Comparison of ENCODE assay signal across 8 cellular contexts in the genomic region with DNA sequence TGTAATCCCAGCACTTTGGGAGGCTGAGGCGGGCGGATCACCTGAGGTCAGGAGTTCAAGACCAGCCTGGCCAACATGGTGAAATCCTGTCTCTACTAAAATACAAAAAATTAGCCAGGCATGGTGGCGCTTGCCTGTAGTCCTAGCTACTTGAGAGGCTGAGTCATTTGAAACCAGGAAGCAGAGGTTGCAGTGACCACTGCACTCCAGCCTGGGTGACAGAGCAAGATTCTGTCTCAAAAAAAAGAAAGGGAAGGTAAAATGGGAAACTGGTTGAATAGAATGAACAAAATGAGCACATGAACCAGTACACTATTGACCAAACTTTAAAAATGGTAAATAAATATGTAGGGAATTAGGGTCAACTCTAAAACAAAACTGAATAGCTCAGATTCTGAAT.
A peak's percentile ranks its signal among the peaks of the same experiment; 100 is the strongest.
DNase-seq lines count a peak whose midpoint lies in the region; ATAC-seq, FAIRE-seq and TF ChIP-seq lines count a peak whose summit lies in the region.
"Not testable (repeated sequence)": the region's sequence is repeated elsewhere in the genome, so short reads cannot be mapped to it uniquely, and the experiment has no call there.

No MANE protein-coding gene starts in this region.

- not testable (repeated sequence) for H3K9ac ChIP-seq in GM12878 (ENCODE audit: control insufficient read depth, insufficient read depth, low read length)

- not testable (repeated sequence) for H3K27me3 ChIP-seq in GM12878 (replicated peaks in 1 of 2; ENCODE audit: control insufficient read depth in 2 of 2, insufficient read depth in 2 of 2, low read length in 1 of 2); left lung; gastrocnemius medialis

- SMC1A ChIA-PET in GM12878 (lab: Charles Lee; ENCODE audit: uncharacterized antibody, unreplicated experiment), result interaction anchor here (0.7 to 1.0 kb wide), 2 partner anchors 11 to 148 kb away, joined by 3 read pairs; no protein-coding TSS in a partner anchor

- DNase-seq in Caki2 (ENCODE audit: low read depth) (peak; percentile 16), MV-4-11 (lab: John Stamatoyannopoulos, UW) (peak; percentile 82), SIG-M5 treated with dmso at 0.1 percent for 504 hours (lab: John Stamatoyannopoulos, UW; ENCODE audit: unreplicated experiment) (peak; percentile 12), left lung (peak in 1 of 2 donors; percentile 31)
- DNase-seq in GM12878 (ENCODE audit: low read depth, low spot score); gastrocnemius medialis: not testable (repeated sequence)

- not testable (repeated sequence) for H3K4me2 ChIP-seq in GM12878 (ENCODE audit: control insufficient read depth, insufficient read depth)

- not testable (repeated sequence) for H3K4me1 ChIP-seq in GM12878 (ENCODE audit: control insufficient read depth, insufficient read depth, low read length)
- H3K4me1 ChIP-seq in left lung (peaks cover 0 to 18% of the 10 kb centered on the region in 2 donors), gastrocnemius medialis (peaks cover 49 to 60% of the 10 kb centered on the region in 2 donors)

- H4K20me1 ChIP-seq in GM12878 (ENCODE audit: control insufficient read depth, insufficient read depth), result not testable (repeated sequence)

- RAD21 ChIA-PET in GM12878 (lab: Charles Lee; ENCODE audit: unreplicated experiment), result interaction anchor here (0.6 to 0.8 kb wide), 2 partner anchors 64 to 132 kb away, joined by 3 read pairs; no protein-coding TSS in a partner anchor

- not testable (repeated sequence) for H3K9me3 ChIP-seq in GM12878 (replicated peaks; ENCODE audit: control insufficient read depth, insufficient read depth, low read length); left lung; gastrocnemius medialis

- not testable (repeated sequence) for H3K36me3 ChIP-seq in GM12878 (ENCODE audit: control insufficient read depth in 2 of 2, insufficient read depth in 2 of 2, low read length in 1 of 2); left lung; gastrocnemius medialis

- TF ChIP-seq CTCF in GM12878 (IDR thresholded peaks at IDR 0.05 in 2 of 3, conservative IDR thresholded peaks at IDR 0.05 in 1 of 3; ENCODE audit: control insufficient read depth in 2 of 3, extremely low read depth in 1 of 3, insufficient read depth in 1 of 3, low read depth in 3 of 3, low read length in 3 of 3); left lung (IDR thresholded peaks at IDR 0.05); gastrocnemius medialis (IDR thresholded peaks at IDR 0.05 in 4 of 5, conservative IDR thresholded peaks at IDR 0.05 in 1 of 5): not testable (repeated sequence)

- not testable (repeated sequence) for H3K4me3 ChIP-seq in GM12878, left lung, gastrocnemius medialis

- intact Hi-C loops in GM12878 (cut with micrococcal nuclease; ENCODE audit: unreplicated experiment) (loop anchor here (5.0 kb wide), 1 partner anchor 104 kb away; no protein-coding TSS in a partner anchor), left lung (cut with DNase I) (loop anchor here in 1 of 2 donors (10.0 kb wide), 1 partner anchor 136 kb away; no protein-coding TSS in a partner anchor), gastrocnemius medialis (cut with DNase I; ENCODE audit: low total_unique reads) (loop anchor here (10.0 kb wide), 2 partner anchors 106 to 156 kb away; no protein-coding TSS in a partner anchor)

- not testable (repeated sequence) for FAIRE-seq in GM12878 (lab: Jason Lieb, UNC)

- H3K27ac ChIP-seq in GM12878 (ENCODE audit: control insufficient read depth, insufficient read depth); left lung: not testable (repeated sequence)
- H3K27ac ChIP-seq in gastrocnemius medialis, result peak overlapping the region; percentile 18 to 52 (median 41)

- CTCF ChIA-PET in GM12878 (lab: Yijun Ruan, JAX), result interaction anchor here (0.8 to 1.5 kb wide), 5 partner anchors 15 to 251 kb away, joined by 3 to 11 read pairs (median 5); no protein-coding TSS in a partner anchor

- POLR2A ChIA-PET in GM12878 (lab: Charles Lee), result not testable (repeated sequence)

- WGBS in GM12878 (ENCODE audit: insufficient coverage, insufficient replicate concordance, low lambda C conversion rate, missing lambda C conversion rate), result 78% methylated on average over 3 of the region's 3 CpGs

- H3K79me2 ChIP-seq in GM12878 (ENCODE audit: control insufficient read depth, insufficient read depth, low read length), result not testable (repeated sequence)

- not testable (repeated sequence) for BruUV-seq in GM12878 (replicated peaks; lab: Mats Ljungman, UMichigan)

- in situ Hi-C loops in Caki2 (cut with HindIII; ENCODE audit: low pct_unique_long_range_greater_than_20kb, low sequenced_read_pairs); GM12878 (cut with MboI): not testable (repeated sequence)
- in situ Hi-C loops in gastrocnemius medialis (cut with MboI; ENCODE audit: low sequenced_read_pairs in 4 of 4), result loop anchor here in 1 of 4 donors (25.0 kb wide), 1 partner anchor 131 kb away; the partner anchor contains the start of genes PPP1R12B and UBE2T

- TF ChIP-seq POLR2A in GM12878 (IDR thresholded peaks at IDR 0.05; ENCODE audit: low read depth, low read length); gastrocnemius medialis (IDR thresholded peaks at IDR 0.05): not testable (repeated sequence)

- TF ChIP-seq EP300 in GM12878 (IDR thresholded peaks at IDR 0.05; ENCODE audit: borderline replicate concordance in 1 of 2, control insufficient read depth in 1 of 2, low read depth in 2 of 2, low read length in 2 of 2), result not testable (repeated sequence)

- H2AFZ ChIP-seq in GM12878 (ENCODE audit: control insufficient read depth, low read depth, low read length), result not testable (repeated sequence)

- ATAC-seq in GM19452 (IDR thresholded peaks at IDR 0.05; ENCODE audit: unreplicated experiment) (peak; percentile 70), HG03354 (IDR thresholded peaks at IDR 0.05; ENCODE audit: poor library complexity, severe bottlenecking, unreplicated experiment) (peak; percentile 74), GM12878 (peak; percentile 94), left lung (peak; percentile 54), gastrocnemius medialis (peak in 1 of 2 donors; percentile 34)

- not testable (repeated sequence) for TF ChIP-seq RAD21 in GM12878 (IDR thresholded peaks at IDR 0.05; ENCODE audit: insufficient read depth, low read depth, low read length)

TF ChIP-seq in GM12878, 131 proteins besides CTCF, POLR2A, EP300 and RAD21:
- TF ChIP-seq IKZF2 (IDR thresholded peaks at IDR 0.05), result peak; percentile 12 to 13; a peak in 2 of 4 replicates
- 0 out of 2 replicates have a peak, but pooled peaks have one; percentile 21 for TF ChIP-seq NR2F1 (conservative IDR thresholded peaks at IDR 0.05)
- TF ChIP-seq RUNX3 (IDR thresholded peaks at IDR 0.05; ENCODE audit: low read length), result 0 out of 2 replicates have a peak, but pooled peaks have one; percentile 18
- TF ChIP-seq JUNB (IDR thresholded peaks at IDR 0.05), result 0 out of 2 replicates have a peak, but pooled peaks have one; percentile 14
